In genomic region chr1:97050501-97050900, GRCh38 we compare ENCODE assay signal across 11 cellular contexts.
A peak's percentile ranks its signal among the peaks of the same experiment; 100 is the strongest.
DNase-seq lines count a peak whose midpoint lies in the region; ATAC-seq, FAIRE-seq and TF ChIP-seq lines count a peak whose summit lies in the region.
"Had no signal": no experiment of that assay in that cellular context is flagged by ENCODE, and none has a peak within 500 bp of the region (broad histone marks: within the 10 kb centered on the region; RNA-seq: fewer than 3 reads in every experiment).

No MANE protein-coding gene starts in this region.

- no peak for ATAC-seq in HG03175 (IDR thresholded peaks at IDR 0.05; ENCODE audit: unreplicated experiment)

- FAIRE-seq in RCC 7860 (lab: Jason Lieb, UNC) = no peak

- H3K4me3 ChIP-seq in WI38 (ENCODE audit: low read depth, low read length) = no peak overlapping the region
- H3K4me3 ChIP-seq: esophagus squamous epithelium, transverse colon had no signal

- DNase-seq in D341Med (ENCODE audit: low spot score) (peak; percentile 17), LHCN-M2 (ENCODE audit: low read depth) (peak; percentile 54), left kidney (ENCODE audit: low read depth, low spot score) (peak; percentile 51), RCC 7860 (ENCODE audit: low spot score) (no peak), NCI-H510A (lab: John Stamatoyannopoulos, UW) (no peak)
- no peak for DNase-seq in activated CD4-positive, alpha-beta T cell treated with anti-CD3 and anti-CD28 coated beads, Interleukin-2, amount 50 U/mL, for 48 hours
- DNase-seq: activated T-cell treated with anti-CD3 and anti-CD28 coated beads, Interleukin-2, amount 50 U/mL, for 48 hours; esophagus squamous epithelium; transverse colon had no signal

- peak; percentile 14; the same call in 1 of the 2 replicates for TF ChIP-seq CTCF in WI38 (IDR thresholded peaks at IDR 0.05; ENCODE audit: low read depth, low read length)

Comparison
In these comparisons a context has a peak if more than half of its experiments do, and no peak if none do; other contexts are left out.
1. DNase-seq: peak in D341Med (single experiment), LHCN-M2 (single experiment) and left kidney (single experiment); none in RCC 7860 (single experiment), NCI-H510A (single experiment) and activated CD4-positive, alpha-beta T cell treated with anti-CD3 and anti-CD28 coated beads, Interleukin-2, amount 50 U/mL, for 48 hours (0 of 2).